1 cellular context compared by ENCODE assay signal in the genomic region with DNA sequence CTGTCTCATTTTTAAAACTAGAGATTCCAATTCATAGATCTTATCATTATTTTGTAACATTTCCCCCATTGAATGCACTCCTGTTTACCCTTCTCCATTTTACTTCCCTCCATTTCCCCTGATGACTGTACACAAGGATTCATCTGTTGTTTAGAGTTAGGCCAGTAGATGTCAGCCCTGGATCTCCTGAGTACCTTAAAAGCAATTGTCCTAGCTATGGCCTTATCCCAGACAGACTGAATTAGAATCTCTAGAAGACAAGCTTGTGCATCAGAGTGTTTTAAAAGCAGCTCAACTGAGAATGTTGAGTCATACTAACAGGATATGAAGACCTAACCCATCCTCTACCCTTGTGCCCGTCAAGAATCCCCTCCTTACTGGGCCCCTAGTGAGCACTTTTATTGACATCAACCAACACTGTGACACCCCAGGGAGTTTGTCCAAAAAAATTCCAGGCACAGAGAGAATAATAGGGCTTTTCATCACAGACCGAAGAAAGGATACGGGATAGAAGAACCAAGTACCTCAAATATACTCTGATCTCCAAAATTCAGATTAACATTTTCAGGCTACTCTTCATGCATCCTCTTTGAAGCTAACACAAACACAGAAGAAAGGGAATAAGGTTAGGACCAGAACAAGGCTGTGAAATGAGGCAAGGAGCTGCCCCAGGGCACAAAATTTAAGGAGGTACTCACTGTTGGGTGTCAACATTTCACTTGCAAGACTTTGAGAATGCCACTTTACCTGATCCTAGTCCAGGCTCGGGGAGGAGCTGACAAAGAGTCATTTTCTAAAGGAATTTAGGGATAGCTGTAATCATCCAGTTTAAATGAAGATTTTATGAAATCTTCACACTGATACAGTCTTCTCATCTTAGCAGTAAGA.
TF ChIP-seq lines count a peak whose summit lies in the region.

No MANE protein-coding gene starts in this region.

TF ChIP-seq in GM12878, 131 proteins besides CTCF, POLR2A, EP300 and RAD21 (continued from another document):
- TF ChIP-seq, protein P1, sequence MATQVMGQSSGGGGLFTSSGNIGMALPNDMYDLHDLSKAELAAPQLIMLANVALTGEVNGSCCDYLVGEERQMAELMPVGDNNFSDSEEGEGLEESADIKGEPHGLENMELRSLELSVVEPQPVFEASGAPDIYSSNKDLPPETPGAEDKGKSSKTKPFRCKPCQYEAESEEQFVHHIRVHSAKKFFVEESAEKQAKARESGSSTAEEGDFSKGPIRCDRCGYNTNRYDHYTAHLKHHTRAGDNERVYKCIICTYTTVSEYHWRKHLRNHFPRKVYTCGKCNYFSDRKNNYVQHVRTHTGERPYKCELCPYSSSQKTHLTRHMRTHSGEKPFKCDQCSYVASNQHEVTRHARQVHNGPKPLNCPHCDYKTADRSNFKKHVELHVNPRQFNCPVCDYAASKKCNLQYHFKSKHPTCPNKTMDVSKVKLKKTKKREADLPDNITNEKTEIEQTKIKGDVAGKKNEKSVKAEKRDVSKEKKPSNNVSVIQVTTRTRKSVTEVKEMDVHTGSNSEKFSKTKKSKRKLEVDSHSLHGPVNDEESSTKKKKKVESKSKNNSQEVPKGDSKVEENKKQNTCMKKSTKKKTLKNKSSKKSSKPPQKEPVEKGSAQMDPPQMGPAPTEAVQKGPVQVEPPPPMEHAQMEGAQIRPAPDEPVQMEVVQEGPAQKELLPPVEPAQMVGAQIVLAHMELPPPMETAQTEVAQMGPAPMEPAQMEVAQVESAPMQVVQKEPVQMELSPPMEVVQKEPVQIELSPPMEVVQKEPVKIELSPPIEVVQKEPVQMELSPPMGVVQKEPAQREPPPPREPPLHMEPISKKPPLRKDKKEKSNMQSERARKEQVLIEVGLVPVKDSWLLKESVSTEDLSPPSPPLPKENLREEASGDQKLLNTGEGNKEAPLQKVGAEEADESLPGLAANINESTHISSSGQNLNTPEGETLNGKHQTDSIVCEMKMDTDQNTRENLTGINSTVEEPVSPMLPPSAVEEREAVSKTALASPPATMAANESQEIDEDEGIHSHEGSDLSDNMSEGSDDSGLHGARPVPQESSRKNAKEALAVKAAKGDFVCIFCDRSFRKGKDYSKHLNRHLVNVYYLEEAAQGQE (IDR thresholded peaks at IDR 0.05; ENCODE audit: low read depth, low read length): no peak
- TF ChIP-seq SMC3 (IDR thresholded peaks at IDR 0.05; ENCODE audit: borderline replicate concordance, low read length): peak; percentile 41; the same call in 1 of the 2 replicates
